ENCODE assay signal across 8 cellular contexts in the genomic region with DNA sequence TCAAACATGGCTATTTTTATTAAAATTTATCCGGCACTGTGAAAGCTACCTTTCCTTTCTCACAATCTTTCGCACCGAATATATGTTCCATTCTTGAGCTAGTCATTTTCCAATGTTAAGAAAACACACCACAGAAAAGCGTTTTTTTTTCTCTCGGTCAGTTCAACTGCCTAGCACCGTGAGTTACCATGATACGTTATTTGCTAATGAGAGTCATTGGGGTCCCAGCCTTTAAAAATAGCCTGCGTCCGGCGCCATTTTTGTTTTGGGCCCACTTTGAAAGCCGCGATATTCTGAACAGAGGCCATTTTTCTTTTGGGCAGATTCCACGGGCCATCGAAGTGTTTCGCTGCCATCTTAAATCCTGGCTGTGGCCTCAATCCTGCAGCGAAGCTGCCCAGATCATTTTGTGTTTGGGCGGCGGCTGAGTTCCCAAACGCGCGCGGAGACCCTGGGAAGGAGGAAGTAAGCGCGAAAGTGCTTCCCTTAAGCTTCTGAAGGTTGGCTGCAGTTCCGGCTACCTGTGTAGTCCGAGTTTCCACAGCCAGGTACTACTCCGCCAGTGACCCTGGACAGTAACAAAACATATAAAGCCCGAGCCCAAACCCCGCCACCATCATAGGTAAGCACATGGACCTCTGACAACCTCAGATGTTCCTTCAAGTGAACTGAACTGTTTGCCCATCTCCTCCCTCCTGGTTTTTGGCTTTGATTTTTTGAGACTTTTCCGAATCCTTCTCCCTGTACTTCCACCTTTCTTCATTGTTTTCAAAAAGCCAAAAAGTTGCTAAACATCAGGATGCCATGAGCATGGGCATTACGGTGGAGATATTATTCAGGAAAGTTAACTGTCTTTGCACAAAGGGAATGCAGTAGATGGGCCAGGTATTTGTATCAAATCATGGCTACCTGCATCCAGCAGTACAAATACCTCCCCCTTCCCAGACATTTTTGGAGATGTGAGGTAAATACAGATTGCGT. TPM values are rescaled to one million over a fixed set of nuclear protein-coding genes. Genes with fewer than 3 reads are reported as not detected.
A peak's percentile ranks its signal among the peaks of the same experiment; 100 is the strongest.
DNase-seq lines count a peak whose midpoint lies in the region; ATAC-seq, FAIRE-seq and TF ChIP-seq lines count a peak whose summit lies in the region.

A gene (plus strand): TSS at position 474 of the 981 bp plus-strand sequence. CDS start 22,900 bp downstream, outside the sequence.

- peaks cover 22% of the 10 kb centered on the region for H3K4me1 Mint-ChIP-seq in chondrocyte (ENCODE audit: low read depth)

- peak within 1 kb of the TSS; percentile 86 to 94 for H3K4me3 ChIP-seq in kidney (ENCODE audit: low read length in 2 of 2)

- peak within 1 kb of the TSS; percentile 95 to 97 for H3K27ac ChIP-seq in kidney (ENCODE audit: low read depth in 2 of 2, low read length in 2 of 2)

- TF ChIP-seq CTCF in chondrocyte (IDR thresholded peaks at IDR 0.05), result no peak
- no peak for TF ChIP-seq CTCF in kidney (IDR thresholded peaks at IDR 0.05; ENCODE audit: borderline replicate concordance, extremely low read depth, insufficient read depth)

- no peaks in the 10 kb centered on the region for H3K27me3 Mint-ChIP-seq in chondrocyte (ENCODE audit: low read depth)

- intact Hi-C loops in kidney (cut with DNase I), result no loop called here

- peak; percentile 94 for FAIRE-seq in kidney (lab: Jason Lieb, UNC)

- H3K9me3 ChIP-seq in kidney (ENCODE audit: control insufficient read depth in 1 of 2, low read length in 2 of 2), result no peaks in the 10 kb centered on the region

- no peaks in the 10 kb centered on the region for H3K36me3 ChIP-seq in kidney (ENCODE audit: control insufficient read depth in 1 of 2, insufficient read depth in 2 of 2, low read length in 2 of 2)

- H3K9me3 Mint-ChIP-seq in chondrocyte (ENCODE audit: low read depth), result no peaks in the 10 kb centered on the region

- H3K36me3 Mint-ChIP-seq in chondrocyte (ENCODE audit: low read depth), result peaks cover 2% of the 10 kb centered on the region

- ATAC-seq in HG03439 (IDR thresholded peaks at IDR 0.05; ENCODE audit: unreplicated experiment), result peak; percentile 54

- H3K4me1 ChIP-seq in kidney (ENCODE audit: control insufficient read depth in 1 of 2, insufficient read depth in 1 of 2, low read depth in 1 of 2, low read length in 2 of 2), result peaks cover 0 to 8% of the 10 kb centered on the region in 2 donors

- peak within 1 kb of the TSS; percentile 92 for H3K4me3 Mint-ChIP-seq in chondrocyte (ENCODE audit: unreplicated experiment)

- DNase-seq in Ammon's horn (ENCODE audit: low spot score), result peak; percentile 96
- DNase-seq in GM19238 (ENCODE audit: insufficient read length, low spot score), result peak; percentile 48
- peak; percentile 98 for DNase-seq in NCI-H510A (lab: John Stamatoyannopoulos, UW)
- DNase-seq in activated CD4-positive, alpha-beta T cell treated with anti-CD3 and anti-CD28 coated beads for 24 hours (ENCODE audit: low read depth in 2 of 2), result peak; percentile 61 to 71
- no peak for DNase-seq in chondrocyte (ENCODE audit: low spot score)
- peak; percentile 97 for DNase-seq in kidney
- DNase-seq in stimulated activated CD4-positive, alpha-beta T cell treated with anti-CD3 and anti-CD28 coated beads, Interleukin-15, amount 100 ng/mL, for 24 hours, result peak; percentile 87

- H3K9ac ChIP-seq in kidney (ENCODE audit: low read length in 2 of 2), result peak within 1 kb of the TSS; percentile 57 to 91

- peak within 1 kb of the TSS; percentile 96 for H3K27ac Mint-ChIP-seq in chondrocyte (ENCODE audit: unreplicated experiment)

RNA-seq across cellular contexts. Expression of the gene that starts here (rescaled TPM):
- total RNA-seq in chondrocyte (5.1 to 6.5 TPM (median 5.4 TPM) in 3 replicates), kidney (7.6 TPM)
- 2.6 TPM for polyA plus RNA-seq in kidney (ENCODE audit: insufficient read depth, low read depth, low replicate concordance)
